Comparison of ENCODE assay signal across 8 cellular contexts in the genomic region with DNA sequence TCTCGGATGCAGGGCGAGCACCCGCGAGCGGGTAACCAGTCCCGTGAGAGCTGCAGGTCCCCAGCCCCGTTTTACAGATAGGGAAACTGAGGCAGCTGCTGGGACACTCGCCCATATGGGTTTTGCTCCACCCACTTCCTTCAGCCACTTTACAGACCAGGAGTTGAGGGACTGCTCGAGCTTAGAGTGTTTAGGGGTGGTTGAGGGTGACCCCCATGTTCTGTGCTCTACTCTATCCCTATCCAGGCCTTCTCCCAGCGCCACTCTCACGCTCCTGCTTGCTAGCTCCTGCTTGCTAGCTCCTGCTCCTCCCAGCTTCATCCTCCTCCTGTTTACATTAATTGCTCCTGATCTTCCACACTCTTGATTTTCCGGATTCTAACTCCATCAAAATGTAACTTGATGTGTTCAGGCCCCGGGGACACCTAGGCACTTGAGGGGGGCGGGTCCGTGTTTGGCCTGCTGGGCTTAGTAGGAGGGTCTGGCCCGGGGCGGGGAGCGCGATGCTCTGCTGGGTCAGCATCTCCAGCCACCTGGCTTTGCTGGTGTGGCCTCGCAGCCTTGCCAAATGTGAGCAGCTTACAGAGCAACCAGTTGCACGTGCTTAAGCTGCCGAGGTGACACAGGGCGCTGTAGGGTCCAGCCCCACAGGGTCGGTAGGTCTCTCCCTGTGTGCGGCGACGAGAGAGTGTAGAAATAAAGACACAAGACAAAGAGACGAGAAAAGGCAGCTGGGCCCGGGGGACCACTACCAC. TPM values are rescaled to one million over a fixed set of nuclear protein-coding genes. Genes with fewer than 3 reads are reported as not detected.
A peak's percentile ranks its signal among the peaks of the same experiment; 100 is the strongest.
DNase-seq lines count a peak whose midpoint lies in the region; ATAC-seq and TF ChIP-seq lines count a peak whose summit lies in the region.

No MANE protein-coding gene starts in this region.

- H3K4me3 ChIP-seq in GM12875 (ENCODE audit: low read depth, low read length), result peak overlapping the region; percentile 84
- peak overlapping the region; percentile 77 to 95 for H3K4me3 ChIP-seq in gastroesophageal sphincter
- peak overlapping the region; percentile 91 for H3K4me3 ChIP-seq in retinal pigment epithelial cell (ENCODE audit: low read length)

- H3K27ac ChIP-seq in VCaP, result peak overlapping the region; percentile 97
- peak overlapping the region; percentile 74 to 96 (median 93) for H3K27ac ChIP-seq in gastroesophageal sphincter

- peaks cover 0 to 5% (median 0%) of the 10 kb centered on the region in 3 donors for H3K9me3 ChIP-seq in gastroesophageal sphincter

- no peak for TF ChIP-seq POLR2A in gastroesophageal sphincter (IDR thresholded peaks at IDR 0.05)

- 20 to 35% methylated on average over 2 to 4 of the region's 29 CpGs for WGBS in gastroesophageal sphincter (ENCODE audit: low coverage in 1 of 2), 2 donors

- peaks cover 0 to 14% of the 10 kb centered on the region in 2 donors for H3K36me3 ChIP-seq in gastroesophageal sphincter

- no peak for TF ChIP-seq CTCF in GM12875 (IDR thresholded peaks at IDR 0.05; ENCODE audit: borderline replicate concordance, insufficient read depth, low read depth, low read length)
- TF ChIP-seq CTCF in VCaP (conservative IDR thresholded peaks at IDR 0.05), result no peak
- no peak for TF ChIP-seq CTCF in gastroesophageal sphincter (IDR thresholded peaks at IDR 0.05)
- TF ChIP-seq CTCF in retinal pigment epithelial cell (conservative IDR thresholded peaks at IDR 0.05; ENCODE audit: low read depth, low read length), result no peak

- no peak for ATAC-seq in gastroesophageal sphincter
- no peak for ATAC-seq in GM19023 (IDR thresholded peaks at IDR 0.05; ENCODE audit: unreplicated experiment)
- no peak for ATAC-seq in HG02840 (IDR thresholded peaks at IDR 0.05; ENCODE audit: low FRiP score, unreplicated experiment)

- H3K27me3 ChIP-seq in gastroesophageal sphincter, result peaks cover 18% of the 10 kb centered on the region

- DNase-seq in retinal pigment epithelial cell (ENCODE audit: low read depth), result no peak
- no peak for DNase-seq in 8988T
- DNase-seq in dermis blood vessel endothelial cell, result no peak

- H3K4me1 ChIP-seq in gastroesophageal sphincter, result peaks cover 0 to 41% (median 26%) of the 10 kb centered on the region in 3 donors

- TF ChIP-seq EP300 in gastroesophageal sphincter (IDR thresholded peaks at IDR 0.05), result no peak

RNA-seq across cellular contexts. Expression of gene PTGES2, which starts 1.5 kb away (rescaled TPM):
- total RNA-seq in gastroesophageal sphincter (10 to 100 TPM; 46.1 to 85.8 (median 57.5) TPM), dermis blood vessel endothelial cell (52.8 and 87.3 TPM in 2 replicates)

RNA-seq across cellular contexts. Expression of gene LCN2, which starts 20.2 kb away (rescaled TPM):
- total RNA-seq in gastroesophageal sphincter, result 100 to 1,000 TPM in 1 of 4 donors, 1 to 10 TPM in 1, under 1 TPM in 1, not detected in 1; 0.58 to 222 (median 1.4) TPM
- 0.14 TPM in 1 of 2 replicates, not detected in the other for total RNA-seq in dermis blood vessel endothelial cell

RNA-seq across cellular contexts. Expression of gene BBLN, which starts 31.1 kb away (rescaled TPM):
- total RNA-seq in gastroesophageal sphincter (100 to 1,000 TPM; 139 to 165 (median 145) TPM), dermis blood vessel endothelial cell (47.4 and 77.1 TPM in 2 replicates)
